9 cellular contexts compared by ENCODE assay signal in genomic region chr16:11232852-11233726, GRCh38. TPM values are rescaled to one million over a fixed set of nuclear protein-coding genes. Genes with fewer than 3 reads are reported as not detected.
DNase-seq lines count a peak whose midpoint lies in the region; ATAC-seq, FAIRE-seq and TF ChIP-seq lines count a peak whose summit lies in the region.
"Had no signal": no experiment of that assay in that cellular context is flagged by ENCODE, and none has a peak within 500 bp of the region (broad histone marks: within the 10 kb centered on the region; RNA-seq: fewer than 3 reads in every experiment).

No MANE protein-coding gene starts in this region.

- H2BK15ac ChIP-seq in mesendoderm (replicated peaks; ENCODE audit: low read depth): no peak overlapping the region

- H3K4me1 ChIP-seq in OCI-LY1 (ENCODE audit: insufficient read depth, low read length, severe bottlenecking) (peaks cover 16% of the 10 kb centered on the region), mesendoderm (ENCODE audit: control insufficient read depth, low read depth, low read length) (no peaks in the 10 kb centered on the region), transverse colon (peaks cover 0 to 11% (median 5%) of the 10 kb centered on the region in 4 donors)

- intact Hi-C loops in transverse colon (cut with DNase I; ENCODE audit: low total_unique reads): no loop called here

- H2AFZ ChIP-seq in OCI-LY1 (ENCODE audit: low read length): no peak overlapping the region

- H4K20me1 ChIP-seq in OCI-LY1 (ENCODE audit: insufficient read depth, low read length): no peaks in the 10 kb centered on the region

- H2BK120ac ChIP-seq in mesendoderm (ENCODE audit: low read depth, low read length): no peak overlapping the region

- FAIRE-seq in frontal cortex (lab: Jason Lieb, UNC): no peak
- FAIRE-seq: pancreas had no signal

- no peak overlapping the region for H2AK5ac ChIP-seq in mesendoderm (ENCODE audit: low read length)

- no peaks in the 10 kb centered on the region for H3K9me2 ChIP-seq in OCI-LY1 (ENCODE audit: low read depth, low read length)

- DNase-seq in CD1c-positive myeloid dendritic cell (ENCODE audit: extremely low spot score): peak; percentile 75
- DNase-seq in activated effector memory CD4-positive, alpha-beta T cell treated with anti-CD3 and anti-CD28 coated beads, Interleukin-2, amount 50 U/mL, for 16 hours: peak; percentile 95
- DNase-seq in mesendoderm: peak; percentile 35
- DNase-seq in transverse colon: peak; percentile 73
- DNase-seq in HuH-7 (ENCODE audit: low spot score): no peak
- no peak for DNase-seq in frontal cortex (ENCODE audit: low spot score in 2 of 2)
- DNase-seq: pancreas had no signal

- peak overlapping the region; percentile 39 for H4K5ac ChIP-seq in mesendoderm (ENCODE audit: low read length)

- H3K36me3 ChIP-seq in OCI-LY1 (ENCODE audit: insufficient read depth, low read length) (no peaks in the 10 kb centered on the region), mesendoderm (ENCODE audit: control insufficient read depth, insufficient read depth, low read length) (no peaks in the 10 kb centered on the region), transverse colon (no peaks in the 10 kb centered on the region)
- H3K36me3 ChIP-seq: pancreas had no signal

- peak overlapping the region; percentile 82 for H3K56ac ChIP-seq in mesendoderm (ENCODE audit: low read length)

- H3K4me2 ChIP-seq in OCI-LY1 (ENCODE audit: low read length) (peak overlapping the region; percentile 19; the same call in 1 of the 2 replicates), mesendoderm (ENCODE audit: low read length) (no peak overlapping the region)

- no peak overlapping the region for H2BK5ac ChIP-seq in mesendoderm (ENCODE audit: low read length)

- ATAC-seq in GM21515 (IDR thresholded peaks at IDR 0.05; ENCODE audit: unreplicated experiment): peak; percentile 55

- H3K9me3 ChIP-seq in OCI-LY1 (ENCODE audit: low read length) (no peaks in the 10 kb centered on the region), transverse colon (no peaks in the 10 kb centered on the region)
- H3K9me3 ChIP-seq: pancreas had no signal

- H3K79me2 ChIP-seq in OCI-LY1 (ENCODE audit: insufficient read depth, low read length) (no peaks in the 10 kb centered on the region), mesendoderm (ENCODE audit: control insufficient read depth, insufficient read depth, low read length) (no peaks in the 10 kb centered on the region)

- H3K79me1 ChIP-seq in mesendoderm (ENCODE audit: low read length): no peaks in the 10 kb centered on the region

- TF ChIP-seq CTCF in OCI-LY1 (IDR thresholded peaks at IDR 0.05; ENCODE audit: low read length): no peak
- no peak for TF ChIP-seq CTCF in transverse colon (IDR thresholded peaks at IDR 0.05)

- in situ Hi-C loops in transverse colon (cut with MboI; ENCODE audit: low pct_ligation_motif_present in 1 of 4, low pct_unique_long_range_greater_than_20kb in 1 of 4, low sequenced_read_pairs in 3 of 4): no loop called here

- H4K8ac ChIP-seq in mesendoderm (ENCODE audit: low read depth, low read length): no peak overlapping the region

- H3K23ac ChIP-seq in mesendoderm (ENCODE audit: low read length): no peak overlapping the region

- H3K27me3 ChIP-seq in OCI-LY1 (ENCODE audit: insufficient read depth, low read length) (no peaks in the 10 kb centered on the region), mesendoderm (ENCODE audit: insufficient read depth, low read length, poor library complexity) (no peaks in the 10 kb centered on the region), transverse colon (no peaks in the 10 kb centered on the region)
- H3K27me3 ChIP-seq: pancreas had no signal

- H3K27ac ChIP-seq in OCI-LY1 (ENCODE audit: low read depth, low read length, poor library complexity, severe bottlenecking) (no peak overlapping the region), mesendoderm (ENCODE audit: low read depth, low read length) (no peak overlapping the region), transverse colon (peak overlapping the region; percentile 50 to 59 (median 54))
- H3K27ac ChIP-seq: pancreas had no signal

- WGBS in mesendoderm (ENCODE audit: extremely low coverage, insufficient coverage, low lambda C conversion rate): no CpG with 5 or more reads among the region's 35 CpGs
- WGBS in transverse colon (ENCODE audit: low coverage in 1 of 2), 2 donors: 43 to 59% methylated on average over 15 to 35 of the region's 35 CpGs

- TF ChIP-seq EP300 in transverse colon (IDR thresholded peaks at IDR 0.05; ENCODE audit: low read depth): no peak

- H3K18ac ChIP-seq in mesendoderm (ENCODE audit: low read length): no peak overlapping the region

- H3K9ac ChIP-seq in OCI-LY1 (ENCODE audit: low read length) (no peak overlapping the region), mesendoderm (ENCODE audit: low read length) (peak overlapping the region; percentile 20)

- TF ChIP-seq POLR2A in transverse colon (IDR thresholded peaks at IDR 0.05): peak; percentile 37

- no peak overlapping the region for H3K4me3 ChIP-seq in OCI-LY1 (ENCODE audit: low read depth, low read length, poor library complexity, severe bottlenecking)
- H3K4me3 ChIP-seq in mesendoderm (ENCODE audit: low read length): no peak overlapping the region
- no peak overlapping the region for H3K4me3 ChIP-seq in transverse colon
- H3K4me3 ChIP-seq: pancreas had no signal

- H3K4ac ChIP-seq in mesendoderm (ENCODE audit: low read depth, low read length): no peak overlapping the region

- no peaks in the 10 kb centered on the region for H3F3A ChIP-seq in OCI-LY1 (ENCODE audit: insufficient read depth, low read length)

RNA-seq across cellular contexts. Expression of gene SOCS1, which starts 22.9 kb away (rescaled TPM):
- polyA plus RNA-seq in mesendoderm (2013, experiment 1 of 2): 62.9 TPM
- polyA plus RNA-seq in mesendoderm (2013, experiment 2 of 2): 59.7 TPM
- 10 to 100 TPM in 2 of 4 donors, 1 to 10 TPM in 2; 2.2 to 17.6 (median 10.8) TPM for total RNA-seq in transverse colon
- 0.82 TPM for total RNA-seq in frontal cortex

RNA-seq across cellular contexts. Expression of gene TNP2, which starts 36.0 kb away (rescaled TPM):
- polyA plus RNA-seq in mesendoderm (2013, experiment 1 of 2): not detected
- not detected for polyA plus RNA-seq in mesendoderm (2013, experiment 2 of 2)
- total RNA-seq in transverse colon (not detected), frontal cortex (not detected)
- total RNA-seq: pancreas had no signal
- polyA plus RNA-seq: pancreas had no signal

RNA-seq across cellular contexts. Expression of gene PRM3, which starts 40.3 kb away (rescaled TPM):
- not detected for polyA plus RNA-seq in mesendoderm (2013, experiment 1 of 2)
- polyA plus RNA-seq in mesendoderm (2013, experiment 2 of 2): not detected
- total RNA-seq in transverse colon: not detected
- total RNA-seq in frontal cortex: not detected
- total RNA-seq: pancreas had no signal
- polyA plus RNA-seq: pancreas had no signal

RNA-seq across cellular contexts. Expression of gene PRM2, which starts 43.2 kb away (rescaled TPM):
- not detected for polyA plus RNA-seq in mesendoderm (2013, experiment 1 of 2)
- not detected for polyA plus RNA-seq in mesendoderm (2013, experiment 2 of 2)
- not detected for total RNA-seq in transverse colon
- total RNA-seq in frontal cortex: not detected
- total RNA-seq: pancreas had no signal
- polyA plus RNA-seq: pancreas had no signal

RNA-seq across cellular contexts. Expression of gene PRM1, which starts 48.0 kb away (rescaled TPM):
- polyA plus RNA-seq in mesendoderm (2013, experiment 1 of 2): 1.9 TPM
- 2.6 TPM for polyA plus RNA-seq in mesendoderm (2013, experiment 2 of 2)
- not detected for total RNA-seq in transverse colon
- not detected for total RNA-seq in frontal cortex
- total RNA-seq: pancreas had no signal
- polyA plus RNA-seq: pancreas had no signal

Comparison
In these comparisons a context has a peak if more than half of its experiments do, and no peak if none do; other contexts are left out.
1. DNase-seq: peak in CD1c-positive myeloid dendritic cell (single experiment), activated effector memory CD4-positive, alpha-beta T cell treated with anti-CD3 and anti-CD28 coated beads, Interleukin-2, amount 50 U/mL, for 16 hours (single experiment), mesendoderm (single experiment) and transverse colon (single experiment); none in HuH-7 (single experiment) and frontal cortex (0 of 2).
2. H3K27ac ChIP-seq: peak in transverse colon (4 of 4); none in OCI-LY1 (single experiment) and mesendoderm (single experiment).